In the genomic region with DNA sequence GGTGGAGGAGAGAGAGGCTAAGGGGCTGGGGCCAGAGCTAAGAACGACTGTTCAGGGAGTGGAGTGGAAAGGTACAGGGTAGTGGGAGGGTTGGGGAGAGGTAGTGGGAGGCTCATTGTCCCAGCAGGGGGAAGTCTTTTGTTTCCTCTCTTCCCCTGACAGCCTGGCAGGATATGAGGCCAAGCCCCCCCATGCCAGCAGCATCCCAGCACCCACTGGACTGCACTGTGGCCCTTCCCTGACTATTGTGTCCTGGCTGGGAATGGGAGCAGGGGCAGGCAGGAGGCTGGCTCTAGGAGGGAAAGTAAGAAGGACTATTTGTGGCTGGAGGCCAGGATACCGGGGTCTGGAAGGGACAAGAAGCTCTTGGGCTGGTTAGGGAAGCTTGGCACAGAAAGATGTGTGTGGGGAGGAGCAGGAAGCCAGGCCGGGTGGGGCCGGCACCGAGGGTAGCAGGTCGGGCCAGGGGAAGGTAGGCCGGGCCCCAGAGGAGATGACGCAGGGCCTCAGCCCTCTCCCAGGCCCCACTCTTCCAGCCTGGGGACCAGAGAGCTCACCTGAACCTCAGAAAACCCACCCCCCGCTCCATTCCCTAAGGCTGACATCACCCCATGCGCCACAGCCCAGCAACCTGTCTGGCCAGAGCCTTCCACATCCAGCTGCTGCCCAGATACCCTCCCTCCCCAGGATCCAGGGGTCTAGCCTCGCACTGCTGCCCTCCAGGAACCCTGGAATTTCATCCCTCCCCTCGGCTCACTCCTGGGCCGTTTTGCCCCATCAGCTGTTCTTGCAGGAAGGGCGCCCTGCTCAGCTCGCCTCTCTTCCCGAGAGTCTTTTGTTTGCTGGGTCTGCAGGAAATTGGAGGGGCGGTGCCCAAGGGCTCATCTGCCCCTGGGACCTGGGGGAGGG, we compare ENCODE assay signal across 9 cellular contexts. TPM values are rescaled to one million over a fixed set of nuclear protein-coding genes. Genes with fewer than 3 reads are reported as not detected.
DNase-seq lines count a peak whose midpoint lies in the region; ATAC-seq and TF ChIP-seq lines count a peak whose summit lies in the region.
"Had no signal": no experiment of that assay in that cellular context is flagged by ENCODE, and none has a peak within 500 bp of the region (broad histone marks: within the 10 kb centered on the region; RNA-seq: fewer than 3 reads in every experiment).

No MANE protein-coding gene starts in this region.

- TF ChIP-seq CTCF in GM20000 (IDR thresholded peaks at IDR 0.05; ENCODE audit: extremely low read depth, missing control alignments) = no peak
- no peak for TF ChIP-seq CTCF in VCaP (conservative IDR thresholded peaks at IDR 0.05)

- intact Hi-C loops in right cardiac atrium (cut with DNase I) = no loop called here

- H3K4me1 Mint-ChIP-seq in activated CD8-positive, alpha-beta memory T cell treated with anti-CD3 and anti-CD28 coated beads, Interleukin-2, amount 10 ng/mL, durations not matched to agents 7 days and 5 days = peaks cover 22% of the 10 kb centered on the region

- no peak overlapping the region for H3K4me3 Mint-ChIP-seq in activated CD8-positive, alpha-beta memory T cell treated with anti-CD3 and anti-CD28 coated beads, Interleukin-2, amount 10 ng/mL, durations not matched to agents 7 days and 5 days

- H3K27ac ChIP-seq in VCaP (peak overlapping the region; percentile 63; the same call in 1 of the 2 replicates), right cardiac atrium (ENCODE audit: low read length) (peak overlapping the region; percentile 92)

- H3K9me3 ChIP-seq in right cardiac atrium (ENCODE audit: control insufficient read depth, low read length) = no peaks in the 10 kb centered on the region
- H3K9me3 ChIP-seq: SJSA1 had no signal

- CTCF ChIA-PET in activated CD8-positive, alpha-beta memory T cell treated with anti-CD3 and anti-CD28 coated beads, Interleukin-2, amount 10 ng/mL, durations not matched to agents 7 days and 5 days (lab: Charles Lee) = interaction anchor here (0.6 to 7.0 kb wide), 4 partner anchors 15 to 1039 kb away, joined by 3 to 38 read pairs (median 3); a partner anchor contains a TSS

- H3K27me3 ChIP-seq in right cardiac atrium (ENCODE audit: control insufficient read depth, insufficient read depth) = no peaks in the 10 kb centered on the region
- H3K27me3 ChIP-seq: SJSA1 had no signal

- H3K9me3 Mint-ChIP-seq in activated CD8-positive, alpha-beta memory T cell treated with anti-CD3 and anti-CD28 coated beads, Interleukin-2, amount 10 ng/mL, durations not matched to agents 7 days and 5 days (ENCODE audit: low read depth) = no peaks in the 10 kb centered on the region

- H3K4me1 ChIP-seq in right cardiac atrium (ENCODE audit: control insufficient read depth, insufficient read depth, low read length) = no peaks in the 10 kb centered on the region

- WGBS in right cardiac atrium = 35% methylated on average over 17 of the region's 17 CpGs

- no peak overlapping the region for H3K27ac Mint-ChIP-seq in activated CD8-positive, alpha-beta memory T cell treated with anti-CD3 and anti-CD28 coated beads, Interleukin-2, amount 10 ng/mL, durations not matched to agents 7 days and 5 days

- DNase-seq in GM20000 (ENCODE audit: low spot score) (peak; percentile 13), right cardiac atrium (peak; percentile 85 to 87 (median 86)), pulmonary artery endothelial cell (ENCODE audit: low read depth, low spot score) (peak; percentile 71), occipital lobe (lab: John Stamatoyannopoulos, UW) (no peak), epidermal melanocyte (ENCODE audit: insufficient read length, low spot score) (no peak)
- no peak for DNase-seq in activated CD8-positive, alpha-beta memory T cell treated with anti-CD3 and anti-CD28 coated beads, Interleukin-2, amount 10 ng/mL, durations not matched to agents 7 days and 5 days

- H3K36me3 Mint-ChIP-seq in activated CD8-positive, alpha-beta memory T cell treated with anti-CD3 and anti-CD28 coated beads, Interleukin-2, amount 10 ng/mL, durations not matched to agents 7 days and 5 days = no peaks in the 10 kb centered on the region

- peak; percentile 84 to 92 for ATAC-seq in right cardiac atrium
- no peak for ATAC-seq in HG03469 (IDR thresholded peaks at IDR 0.05; ENCODE audit: unreplicated experiment)
- ATAC-seq in activated CD8-positive, alpha-beta memory T cell treated with anti-CD3 and anti-CD28 coated beads, Interleukin-2, amount 10 ng/mL, durations not matched to agents 7 days and 5 days = no peak

- H3K4me3 ChIP-seq in right cardiac atrium (ENCODE audit: low read length) = no peak overlapping the region

- H3K27me3 Mint-ChIP-seq in activated CD8-positive, alpha-beta memory T cell treated with anti-CD3 and anti-CD28 coated beads, Interleukin-2, amount 10 ng/mL, durations not matched to agents 7 days and 5 days = no peaks in the 10 kb centered on the region

RNA-seq across cellular contexts. Expression of a gene that starts 8.8 kb away (rescaled TPM):
- total RNA-seq in right cardiac atrium (10 to 100 TPM; 28.0 to 51.4 (median 33.6) TPM), pulmonary artery endothelial cell (184 and 276 TPM in 2 replicates), occipital lobe (8.4 TPM)
- polyA plus RNA-seq in right cardiac atrium = 14.4 TPM
- total RNA-seq in activated CD8-positive, alpha-beta memory T cell treated with anti-CD3 and anti-CD28 coated beads, Interleukin-2, amount 10 ng/mL, durations not matched to agents 7 days and 5 days = 1 to 10 TPM; 1.3 to 2.0 TPM

RNA-seq across cellular contexts. Expression of a gene that starts 16.4 kb away (rescaled TPM):
- 10 to 100 TPM in 3 of 4 donors, 1 to 10 TPM in 1; 9.3 to 16.9 (median 12.6) TPM for total RNA-seq in right cardiac atrium
- 6.4 TPM for polyA plus RNA-seq in right cardiac atrium
- 29.2 and 30.9 TPM in 2 replicates for total RNA-seq in pulmonary artery endothelial cell
- 30.1 TPM for total RNA-seq in occipital lobe
- 10 to 100 TPM; 28.6 to 30.1 TPM for total RNA-seq in activated CD8-positive, alpha-beta memory T cell treated with anti-CD3 and anti-CD28 coated beads, Interleukin-2, amount 10 ng/mL, durations not matched to agents 7 days and 5 days

RNA-seq across cellular contexts. Expression of a gene that starts 31.0 kb away (rescaled TPM):
- total RNA-seq in right cardiac atrium (10 to 100 TPM; 34.1 to 49.6 (median 46.9) TPM), pulmonary artery endothelial cell (61.0 and 71.8 TPM in 2 replicates), occipital lobe (5.8 TPM)
- 31.4 TPM for polyA plus RNA-seq in right cardiac atrium
- total RNA-seq in activated CD8-positive, alpha-beta memory T cell treated with anti-CD3 and anti-CD28 coated beads, Interleukin-2, amount 10 ng/mL, durations not matched to agents 7 days and 5 days = 10 to 100 TPM; 38.2 to 39.3 TPM

RNA-seq across cellular contexts. Expression of a gene that starts 38.7 kb away (rescaled TPM):
- total RNA-seq in right cardiac atrium = 10 to 100 TPM; 79.1 to 88.0 (median 82.2) TPM
- 45.8 TPM for polyA plus RNA-seq in right cardiac atrium
- 56.7 and 66.1 TPM in 2 replicates for total RNA-seq in pulmonary artery endothelial cell
- 29.5 TPM for total RNA-seq in occipital lobe
- total RNA-seq in activated CD8-positive, alpha-beta memory T cell treated with anti-CD3 and anti-CD28 coated beads, Interleukin-2, amount 10 ng/mL, durations not matched to agents 7 days and 5 days = 100 to 1,000 TPM; 290 to 312 TPM

RNA-seq across cellular contexts. Expression of a gene that starts 53.4 kb away (rescaled TPM):
- total RNA-seq in right cardiac atrium (1 to 10 TPM; 2.5 to 3.5 (median 3.0) TPM), pulmonary artery endothelial cell (2.5 and 2.6 TPM in 2 replicates), occipital lobe (2.5 TPM)
- polyA plus RNA-seq in right cardiac atrium = 3.6 TPM
- 1 to 10 TPM; 2.3 to 2.7 TPM for total RNA-seq in activated CD8-positive, alpha-beta memory T cell treated with anti-CD3 and anti-CD28 coated beads, Interleukin-2, amount 10 ng/mL, durations not matched to agents 7 days and 5 days

Comparison
In these comparisons a context has a peak if more than half of its experiments do, and no peak if none do; other contexts are left out.
1. DNase-seq: peak in GM20000 (single experiment), right cardiac atrium (3 of 3) and pulmonary artery endothelial cell (single experiment); none in occipital lobe (single experiment), epidermal melanocyte (single experiment) and activated CD8-positive, alpha-beta memory T cell treated with anti-CD3 and anti-CD28 coated beads, Interleukin-2, amount 10 ng/mL, durations not matched to agents 7 days and 5 days (single experiment).
2. ATAC-seq: peak in right cardiac atrium (2 of 2); none in HG03469 (single experiment) and activated CD8-positive, alpha-beta memory T cell treated with anti-CD3 and anti-CD28 coated beads, Interleukin-2, amount 10 ng/mL, durations not matched to agents 7 days and 5 days (single experiment).